ENCODE assay signal across 17 cellular contexts in the genomic region with DNA sequence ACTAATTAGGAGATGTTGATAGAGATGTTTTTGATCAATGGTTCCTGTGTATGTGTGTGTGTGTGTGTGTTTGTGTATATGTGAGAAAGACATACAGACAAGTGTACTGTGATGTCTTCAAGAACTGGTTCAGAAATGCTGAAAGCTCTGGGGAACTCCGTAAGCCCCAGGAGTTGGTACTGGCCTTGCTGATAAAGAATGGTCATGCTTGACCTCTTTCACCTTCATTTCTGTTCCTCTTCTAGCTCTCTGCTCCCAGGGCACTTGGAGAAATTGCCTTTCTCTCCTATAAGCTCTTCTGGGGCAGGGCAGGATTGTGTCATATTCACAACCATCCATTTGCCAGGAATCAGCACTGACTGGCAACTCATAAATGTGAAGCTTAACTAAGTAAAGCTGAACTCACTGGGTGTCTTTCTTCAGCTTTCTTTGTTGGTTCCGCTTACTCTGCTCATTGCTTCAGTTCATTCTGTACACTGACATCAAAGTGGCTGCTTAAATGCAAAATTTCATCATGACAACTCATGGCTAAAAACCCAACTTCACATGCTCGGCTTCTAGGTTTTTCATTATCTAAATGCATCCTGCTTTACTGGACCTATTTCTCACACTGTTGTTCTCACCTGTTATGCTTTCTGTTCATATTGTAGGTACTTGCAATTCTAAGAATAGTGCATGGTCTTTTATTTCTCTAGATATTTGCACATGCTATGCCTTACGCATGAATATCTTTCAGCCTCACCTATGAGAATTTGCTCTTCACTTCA.
DNase-seq lines count a peak whose midpoint lies in the region; ATAC-seq and TF ChIP-seq lines count a peak whose summit lies in the region.
"Had no signal": no experiment of that assay in that cellular context is flagged by ENCODE, and none has a peak within 500 bp of the region (broad histone marks: within the 10 kb centered on the region; RNA-seq: fewer than 3 reads in every experiment).

No MANE protein-coding gene starts in this region.

- TF ChIP-seq CTCF in GM12865 (IDR thresholded peaks at IDR 0.05; ENCODE audit: insufficient read depth, low read depth, low read length, missing control alignments): no peak

- peak; percentile 64 for DNase-seq in GM12865 (ENCODE audit: low read depth)
- no peak for DNase-seq in DMS53 (lab: John Stamatoyannopoulos, UW)
- DNase-seq in SHP77 treated with DMSO at 0.1 percent for 48 hours (lab: John Stamatoyannopoulos, UW): no peak
- DNase-seq: activated gamma-delta T cell treated with Interleukin-2 at 50 U/mL for 16 hours; aorta; CD4-positive, CD25-positive, alpha-beta regulatory T cell; foreskin keratinocyte; NCI-H2107; NCI-H82; SW 1271 had no signal

- ATAC-seq in GM19395 (IDR thresholded peaks at IDR 0.05; ENCODE audit: unreplicated experiment) (peak; percentile 74), HG02759 (IDR thresholded peaks at IDR 0.05; ENCODE audit: unreplicated experiment) (peak; percentile 70), HG03565 (IDR thresholded peaks at IDR 0.05; ENCODE audit: unreplicated experiment) (peak; percentile 51), GM18519 (IDR thresholded peaks at IDR 0.05; ENCODE audit: low FRiP score, unreplicated experiment) (no peak), GM18520 (IDR thresholded peaks at IDR 0.05; ENCODE audit: unreplicated experiment) (no peak)
- ATAC-seq: A549, foreskin keratinocyte, left lobe of liver had no signal

- H3K4me3 ChIP-seq in GM12865 (ENCODE audit: low read depth, low read length): no peak overlapping the region
- H3K4me3 ChIP-seq: A549 had no signal

Comparison
In these comparisons a context has a peak if more than half of its experiments do, and no peak if none do; other contexts are left out.
1. ATAC-seq: peak in GM19395 (single experiment), HG02759 (single experiment) and HG03565 (single experiment); none in GM18519 (single experiment) and GM18520 (single experiment).